ENCODE assay signal across 8 cellular contexts in the genomic region with DNA sequence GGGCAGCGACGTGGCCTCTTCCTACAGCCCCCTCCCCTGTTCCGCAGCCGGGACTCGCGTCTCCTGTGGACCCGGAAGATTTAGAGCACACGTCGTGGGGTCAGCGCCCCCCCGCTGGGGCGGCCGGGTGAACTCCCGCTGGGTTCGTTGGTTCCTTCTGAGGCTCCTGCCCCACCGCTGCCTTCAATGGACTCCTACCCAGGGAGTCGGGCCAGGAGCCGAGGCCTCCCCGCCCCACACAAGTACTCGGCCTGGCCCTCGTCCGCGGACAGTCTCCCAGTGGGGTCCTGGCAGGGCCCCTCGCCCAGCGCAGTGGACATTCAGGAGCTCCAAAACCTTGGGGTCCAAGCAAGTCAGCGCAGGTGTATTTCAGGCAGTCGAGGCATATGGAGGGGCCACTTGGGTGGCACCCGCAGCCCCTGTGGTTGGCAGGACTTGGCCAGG. TPM values are rescaled to one million over a fixed set of nuclear protein-coding genes. Genes with fewer than 3 reads are reported as not detected.
A peak's percentile ranks its signal among the peaks of the same experiment; 100 is the strongest.
DNase-seq lines count a peak whose midpoint lies in the region; ATAC-seq, FAIRE-seq and TF ChIP-seq lines count a peak whose summit lies in the region.

No MANE protein-coding gene starts in this region.

- H3K18ac ChIP-seq in H1 (ENCODE audit: extremely low read depth, low read length): peak overlapping the region; percentile 78; the same call in 1 of the 2 replicates

- H3K4ac ChIP-seq in H1 (replicated peaks; ENCODE audit: insufficient read length, low read depth, low read length): no peak overlapping the region

- TF ChIP-seq EP300 in H1 (IDR thresholded peaks at IDR 0.05; ENCODE audit: borderline replicate concordance in 1 of 2, low read depth in 2 of 2, low read length in 2 of 2): no peak

- no peak overlapping the region; a peak in 2 of 7 replicates for H3K9ac ChIP-seq in H1 (replicated peaks in 1 of 4; ENCODE audit: extremely low read depth in 1 of 4, low read depth in 3 of 4, low read length in 3 of 4)

- no peak overlapping the region for H4K5ac ChIP-seq in H1 (ENCODE audit: insufficient read length, low read depth, low read length)

- no peak overlapping the region for H3K23ac ChIP-seq in H1 (ENCODE audit: insufficient read length)

- H3K14ac ChIP-seq in H1 (ENCODE audit: insufficient read length): no peak overlapping the region

- H3K79me1 ChIP-seq in H1 (ENCODE audit: low read depth, low read length): no peaks in the 10 kb centered on the region

- H3K79me2 ChIP-seq in H1 (ENCODE audit: control insufficient read depth in 1 of 2, insufficient read depth in 2 of 2, low read length in 2 of 2): peaks cover 0 to 30% of the 10 kb centered on the region in 2 experiments; a peak in 1 of 4 replicates

- H2BK20ac ChIP-seq in H1 (ENCODE audit: low read length): no peak overlapping the region

- H3K4me3 ChIP-seq in H1 (ENCODE audit: extremely low read depth in 1 of 4, insufficient read depth in 2 of 4, low read depth in 3 of 4, low read length in 4 of 4): peak overlapping the region; percentile 43 to 68 (median 58)

- H3K4me2 ChIP-seq in H1 (ENCODE audit: insufficient read depth in 1 of 2, low read depth in 2 of 2, low read length in 2 of 2): peak overlapping the region; percentile 57 to 92

- H3K56ac ChIP-seq in H1 (replicated peaks; ENCODE audit: insufficient read length, low read depth, low read length): no peak overlapping the region

- H2BK12ac ChIP-seq in H1 (ENCODE audit: low read depth, low read length): peak overlapping the region; percentile 80; the same call in 1 of the 2 replicates

- H3K4me1 Mint-ChIP-seq in nephron progenitor cell: no peaks in the 10 kb centered on the region

- H3K23me2 ChIP-seq in H1 (ENCODE audit: low read depth, low read length): peaks cover 16% of the 10 kb centered on the region; the same call in 1 of the 2 replicates

- H2AK5ac ChIP-seq in H1 (ENCODE audit: low read depth, low read length): no peak overlapping the region

- no peaks in the 10 kb centered on the region for H3K36me3 Mint-ChIP-seq in nephron progenitor cell (ENCODE audit: low read depth)

- peak overlapping the region; percentile 74 for H4K91ac ChIP-seq in H1 (replicated peaks; ENCODE audit: insufficient read length, low read length)

- DNase-seq in EL (peak; percentile 57), OCI-M1 (lab: John Stamatoyannopoulos, UW) (peak; percentile 23), H1 (ENCODE audit: low read depth in 1 of 2, low spot score in 2 of 2) (no peak), nephron progenitor cell (peak; percentile 35), amygdala (lab: John Stamatoyannopoulos, UW) (no peak)

- no peaks in the 10 kb centered on the region for H3K9me3 ChIP-seq in H1 (ENCODE audit: insufficient read depth in 2 of 2, low read depth in 1 of 2, low read length in 1 of 2)

- no peak overlapping the region for H2BK5ac ChIP-seq in H1 (ENCODE audit: low read depth, low read length)

- no peaks in the 10 kb centered on the region; a peak in 1 of 8 replicates for H3K36me3 ChIP-seq in H1 (ENCODE audit: control insufficient read depth in 2 of 4, insufficient read depth in 4 of 4, low read length in 3 of 4)

- peaks cover 5 to 22% of the 10 kb centered on the region in 2 experiments for H4K20me1 ChIP-seq in H1 (replicated peaks in 1 of 2; ENCODE audit: control insufficient read depth in 1 of 2, insufficient read depth in 2 of 2, low read length in 2 of 2)

- no peak overlapping the region for H3K27ac Mint-ChIP-seq in nephron progenitor cell

- POLR2A ChIA-PET in H1 (lab: Charles Lee; ENCODE audit: partially characterized antibody): interaction anchor here (0.7 to 1.5 kb wide), 4 partner anchors 12 to 254 kb away, joined by 3 read pairs; no protein-coding TSS in a partner anchor

- H4K8ac ChIP-seq in H1 (ENCODE audit: extremely low read depth, insufficient read depth, low read length): peak overlapping the region; percentile 65; the same call in 1 of the 2 replicates

- FAIRE-seq in H1 (lab: Jason Lieb, UNC): no peak

- H3K27me3 ChIP-seq in H1 (replicated peaks in 1 of 4; ENCODE audit: control insufficient read depth in 3 of 4, extremely low read depth in 1 of 4, insufficient read depth in 3 of 4, low read length in 3 of 4): peaks cover 2 to 17% (median 13%) of the 10 kb centered on the region in 4 experiments; a peak in 6 of 7 replicates

- TF ChIP-seq CTCF in H1 (IDR thresholded peaks at IDR 0.05; ENCODE audit: control extremely low read depth in 1 of 3, insufficient read depth in 1 of 3, low read depth in 1 of 3, low read length in 3 of 3) (no peak), nephron progenitor cell (IDR thresholded peaks at IDR 0.05) (no peak)

- peaks cover 0 to 25% (median 15%) of the 10 kb centered on the region in 4 experiments; a peak in 6 of 7 replicates for H3K4me1 ChIP-seq in H1 (replicated peaks in 1 of 4; ENCODE audit: control insufficient read depth in 3 of 4, insufficient read depth in 4 of 4, low read length in 3 of 4)

- CTCF ChIA-PET in H1 (lab: Charles Lee; ENCODE audit: partially characterized antibody): interaction anchor here (0.6 to 1.0 kb wide), 4 partner anchors 11 to 39 kb away, joined by 3 read pairs; no protein-coding TSS in a partner anchor

- TF ChIP-seq POLR2A in H1 (IDR thresholded peaks at IDR 0.05; ENCODE audit: control extremely low read depth in 1 of 2, low read depth in 2 of 2, low read length in 2 of 2): no peak

- H2AFZ ChIP-seq in H1 (ENCODE audit: low read length): no peak overlapping the region

- 19% methylated on average over 23 of the region's 28 CpGs; no CpG with 5 or more reads in 1 of the 2 experiments for WGBS in H1 (ENCODE audit: extremely low coverage in 1 of 2, insufficient coverage in 1 of 2, insufficient read length in 1 of 2, insufficient replicate concordance in 2 of 2, low coverage in 1 of 2, low lambda C conversion rate in 2 of 2, missing lambda C conversion rate in 1 of 2), 2 experiments

- no peak for TF ChIP-seq RAD21 in H1 (IDR thresholded peaks at IDR 0.05 in 1 of 2, conservative IDR thresholded peaks at IDR 0.05 in 1 of 2; ENCODE audit: low read depth in 2 of 2, low read length in 2 of 2)

- peaks cover 83% of the 10 kb centered on the region for H3K27me3 Mint-ChIP-seq in nephron progenitor cell (ENCODE audit: low read depth, poor library complexity)

- H2BK15ac ChIP-seq in H1 (ENCODE audit: low read length): no peak overlapping the region

- no peak overlapping the region for H3K27ac ChIP-seq in H1 (ENCODE audit: low read depth, low read length)

- no peak overlapping the region for H2BK120ac ChIP-seq in H1 (replicated peaks; ENCODE audit: low read depth, low read length)

- ATAC-seq in GM19395 (IDR thresholded peaks at IDR 0.05; ENCODE audit: unreplicated experiment) (no peak), GM19455 (IDR thresholded peaks at IDR 0.05; ENCODE audit: unreplicated experiment) (no peak), HG03521 (IDR thresholded peaks at IDR 0.05; ENCODE audit: unreplicated experiment) (no peak)

- H3K9me3 Mint-ChIP-seq in nephron progenitor cell: no peaks in the 10 kb centered on the region

- peak overlapping the region; percentile 55 for H3K4me3 Mint-ChIP-seq in nephron progenitor cell

TF ChIP-seq in H1, 55 proteins besides CTCF, POLR2A, EP300 and RAD21:
- TF ChIP-seq RFX5 (IDR thresholded peaks at IDR 0.05; ENCODE audit: borderline replicate concordance, low read depth, low read length) (no peak), RNF2 (IDR thresholded peaks at IDR 0.05; ENCODE audit: borderline replicate concordance, low read depth, low read length, missing control alignments, poor library complexity, severe bottlenecking) (no peak), SP1 (IDR thresholded peaks at IDR 0.05; ENCODE audit: low read depth, low read length) (no peak), SRF (IDR thresholded peaks at IDR 0.05; ENCODE audit: low read depth, low read length) (no peak), POLR2AphosphoS5 (IDR thresholded peaks at IDR 0.05; ENCODE audit: low read depth, low read length) (no peak), SUZ12 (IDR thresholded peaks at IDR 0.05; ENCODE audit: low read length) (no peak), TAF1 (IDR thresholded peaks at IDR 0.05; ENCODE audit: low read depth, low read length) (no peak), TAF7 (optimal IDR thresholded peaks at IDR 0.05; ENCODE audit: borderline replicate concordance, low read depth, low read length) (no peak), CBX5 (IDR thresholded peaks at IDR 0.05; ENCODE audit: low read depth, low read length) (no peak), EGR1 (IDR thresholded peaks at IDR 0.05; ENCODE audit: borderline replicate concordance, low read depth, low read length) (no peak), GABPA (IDR thresholded peaks at IDR 0.05; ENCODE audit: borderline replicate concordance, insufficient read depth, low read length) (no peak)
- TF ChIP-seq, protein P1, sequence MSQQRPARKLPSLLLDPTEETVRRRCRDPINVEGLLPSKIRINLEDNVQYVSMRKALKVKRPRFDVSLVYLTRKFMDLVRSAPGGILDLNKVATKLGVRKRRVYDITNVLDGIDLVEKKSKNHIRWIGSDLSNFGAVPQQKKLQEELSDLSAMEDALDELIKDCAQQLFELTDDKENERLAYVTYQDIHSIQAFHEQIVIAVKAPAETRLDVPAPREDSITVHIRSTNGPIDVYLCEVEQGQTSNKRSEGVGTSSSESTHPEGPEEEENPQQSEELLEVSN (IDR thresholded peaks at IDR 0.05): no peak

RNA-seq across cellular contexts. Expression of gene MMP17, which starts 1.2 kb away (rescaled TPM):
- total RNA-seq in H1 (2021; fragmentation: NEBNext Ultra II Directional; extraction: Animal tissue kit (Norgen Biotek cat#: 25700)): 34.4 and 41.3 TPM in 2 replicates
- 53.8 and 55.7 TPM in 2 replicates for polyA plus RNA-seq in H1 (2011; rRNA removed)
- 44.7 TPM for polyA plus RNA-seq in H1 (2011; cell fraction: cytosol; rRNA removed)
- 141 TPM for polyA plus RNA-seq in H1 (2011; cell fraction: nucleus; rRNA removed)
- 22.5 to 51.9 TPM (median 46.7 TPM) in 4 replicates for polyA plus RNA-seq in H1 (2012, experiment 1 of 2)
- polyA plus RNA-seq in H1 (2012, experiment 2 of 2): 23.0 TPM
- polyA plus RNA-seq in H1 (2013, experiment 1 of 2): 35.2 TPM
- polyA plus RNA-seq in H1 (2013, experiment 2 of 2): 33.5 TPM
- 17.4 and 19.1 TPM in 2 replicates for polyA minus RNA-seq in H1 (2011; rRNA and poly(A)+ RNA removed)
- 24.2 TPM for polyA minus RNA-seq in H1 (2011; cell fraction: cytosol; rRNA and poly(A)+ RNA removed)
- polyA minus RNA-seq in H1 (2011; cell fraction: nucleus; rRNA and poly(A)+ RNA removed): 47.2 TPM

Comparison
In these comparisons a context has a peak if more than half of its experiments do, and no peak if none do; other contexts are left out.
1. DNase-seq: peak in EL (single experiment), OCI-M1 (single experiment) and nephron progenitor cell (single experiment); none in H1 (0 of 2) and amygdala (0 of 56).